In the genomic region with DNA sequence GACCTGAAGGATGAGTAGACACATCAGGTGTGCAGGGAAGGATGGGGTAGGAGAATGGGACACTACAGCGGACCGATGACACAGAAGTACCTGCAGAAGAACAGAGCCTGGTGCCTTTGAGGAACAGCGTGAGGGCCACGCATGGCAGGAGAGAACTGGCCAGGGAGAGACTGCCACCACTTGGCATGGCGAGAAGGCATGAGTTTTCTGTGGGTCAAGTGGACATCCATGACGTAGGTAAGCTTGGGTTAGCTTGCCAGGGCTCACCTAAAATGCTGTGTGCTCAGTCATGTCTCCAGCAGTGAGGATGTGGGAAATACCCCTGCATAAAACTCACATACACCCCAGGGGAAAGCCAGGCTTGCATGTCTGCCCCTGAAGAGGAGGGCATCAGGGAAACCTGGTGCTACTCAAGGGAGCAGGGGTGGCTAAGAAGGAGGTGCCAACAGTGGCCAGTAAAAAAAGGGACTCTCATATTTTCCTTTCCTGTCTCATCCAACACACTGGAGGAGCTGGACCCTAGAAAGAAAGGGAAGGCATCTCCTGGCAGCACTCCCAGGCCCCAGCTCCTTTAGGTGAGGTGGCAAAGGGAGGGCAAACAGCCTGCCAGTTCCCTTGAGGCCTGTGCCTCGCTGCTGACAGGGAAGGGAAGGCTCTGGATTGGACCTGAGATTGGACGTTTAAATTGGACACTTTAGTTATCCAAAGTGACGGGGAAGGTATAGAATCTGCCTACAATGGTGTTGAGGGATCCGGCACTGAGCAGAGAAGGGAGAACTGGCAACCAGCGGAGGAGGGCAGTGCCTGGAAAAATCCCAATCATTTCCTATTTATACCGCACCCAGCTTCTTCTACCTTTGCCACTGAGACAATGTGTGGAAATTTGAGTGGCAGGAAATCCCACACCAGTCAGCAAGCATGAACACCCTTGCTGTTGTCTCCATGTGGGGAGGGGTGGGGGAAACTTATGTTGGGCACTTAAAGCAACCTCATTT, we compare ENCODE assay signal across 17 cellular contexts.
DNase-seq lines count a peak whose midpoint lies in the region; ATAC-seq and TF ChIP-seq lines count a peak whose summit lies in the region.
"Had no signal": no experiment of that assay in that cellular context is flagged by ENCODE, and none has a peak within 500 bp of the region (broad histone marks: within the 10 kb centered on the region; RNA-seq: fewer than 3 reads in every experiment).

No MANE protein-coding gene starts in this region.

- H3K4me1 Mint-ChIP-seq in endodermal cell: no peaks in the 10 kb centered on the region
- H3K4me1 Mint-ChIP-seq in T-cell: no peaks in the 10 kb centered on the region
- H3K4me1 Mint-ChIP-seq in HFFc6 (ENCODE audit: low read depth): peaks cover 30% of the 10 kb centered on the region

- H3K18ac ChIP-seq in neuronal stem cell (ENCODE audit: low read length): no peak overlapping the region

- intact Hi-C loops in heart right ventricle (cut with DNase I): loop anchor here in 5 of 10 donors (5.0 to 10.0 kb wide), 4 partner anchors 253 to 593 kb away; a partner anchor contains a TSS
- intact Hi-C loops in right cardiac atrium (cut with DNase I): loop anchor here in 1 of 4 donors (5.0 kb wide), 1 partner anchor 256 kb away; a partner anchor contains a TSS

- H2BK5ac ChIP-seq in neuronal stem cell (ENCODE audit: low read length): no peak overlapping the region

- no peak overlapping the region for H3K4me2 ChIP-seq in neuronal stem cell (ENCODE audit: insufficient read depth, low read length, poor library complexity, severe bottlenecking)
- H3K4me2 ChIP-seq: A549; BLaER1 treated with 17β-estradiol and CSF1 and Interleukin-3, amounts not matched to agents 10 nM and 100 nM had no signal

- ATAC-seq in heart right ventricle (peak in 7 of 8 donors; percentile 17 to 75 (median 62)), right cardiac atrium (no peak), T-cell (replicated peaks in 1 of 4) (no peak)
- ATAC-seq: A549 had no signal

- H3K4me3 Mint-ChIP-seq in endodermal cell (no peak overlapping the region), T-cell (no peak overlapping the region), HFFc6 (no peak overlapping the region)

- peaks cover 5% of the 10 kb centered on the region for H3K79me1 ChIP-seq in neuronal stem cell (ENCODE audit: low read depth, low read length)

- H2AK5ac ChIP-seq in neuronal stem cell (ENCODE audit: low read depth, low read length): no peak overlapping the region

- H3K36me3 Mint-ChIP-seq in endodermal cell (ENCODE audit: low read depth) (no peaks in the 10 kb centered on the region), T-cell (no peaks in the 10 kb centered on the region), HFFc6 (ENCODE audit: low read depth) (0 out of 2 replicates have a peak, but pooled peaks cover 4% of the 10 kb centered on the region)

- no peak overlapping the region for H2BK12ac ChIP-seq in neuronal stem cell (ENCODE audit: low read length)

- H2BK120ac ChIP-seq in neuronal stem cell (ENCODE audit: low read depth, low read length): no peak overlapping the region

- H3K4me1 ChIP-seq in heart right ventricle (peaks cover 0 to 33% (median 4%) of the 10 kb centered on the region in 9 donors), right cardiac atrium (ENCODE audit: control insufficient read depth, insufficient read depth, low read length) (no peaks in the 10 kb centered on the region), endodermal cell (ENCODE audit: control insufficient read depth, insufficient read depth, low read length) (no peaks in the 10 kb centered on the region), neuronal stem cell (ENCODE audit: control insufficient read depth in 2 of 2, insufficient read depth in 1 of 2, low read depth in 1 of 2, low read length in 2 of 2) (peaks cover 0 to 24% of the 10 kb centered on the region in 2 donors)
- H3K4me1 ChIP-seq: A549 had no signal

- H3K27me3 Mint-ChIP-seq in endodermal cell (ENCODE audit: insufficient read depth): peaks cover 5% of the 10 kb centered on the region
- peaks cover 5 to 21% of the 10 kb centered on the region in 2 donors for H3K27me3 Mint-ChIP-seq in T-cell
- H3K27me3 Mint-ChIP-seq in HFFc6 (ENCODE audit: insufficient read depth): no peaks in the 10 kb centered on the region

- POLR2A ChIA-PET in T-cell (lab: Charles Lee): no interaction called here

- H2AFZ ChIP-seq in neuronal stem cell (ENCODE audit: low read length): no peak overlapping the region

- no peaks in the 10 kb centered on the region for H3K9me3 Mint-ChIP-seq in endodermal cell
- H3K9me3 Mint-ChIP-seq in T-cell: no peaks in the 10 kb centered on the region
- H3K9me3 Mint-ChIP-seq in HFFc6: no peaks in the 10 kb centered on the region

- H3K27ac ChIP-seq in heart right ventricle: no peak overlapping the region
- no peak overlapping the region for H3K27ac ChIP-seq in right cardiac atrium (ENCODE audit: low read length)
- peak overlapping the region; percentile 28 for H3K27ac ChIP-seq in endodermal cell (ENCODE audit: low read depth, low read length)
- no peak overlapping the region for H3K27ac ChIP-seq in neuronal stem cell (replicated peaks; ENCODE audit: low read length)
- H3K27ac ChIP-seq: A549; BLaER1 treated with 17β-estradiol and CSF1 and Interleukin-3, amounts not matched to agents 10 nM and 100 nM had no signal

- H3K9me3 ChIP-seq in heart right ventricle (no peaks in the 10 kb centered on the region), right cardiac atrium (ENCODE audit: control insufficient read depth, low read length) (no peaks in the 10 kb centered on the region), endodermal cell (ENCODE audit: control insufficient read depth, low read length) (no peaks in the 10 kb centered on the region), neuronal stem cell (replicated peaks in 1 of 2; ENCODE audit: control insufficient read depth in 2 of 2, insufficient read depth in 1 of 2, low read depth in 1 of 2, low read length in 2 of 2) (no peaks in the 10 kb centered on the region)
- H3K9me3 ChIP-seq: A549; BLaER1 treated with 17β-estradiol and CSF1 and Interleukin-3, amounts not matched to agents 10 nM and 100 nM had no signal

- no peak overlapping the region for H3K4ac ChIP-seq in neuronal stem cell (ENCODE audit: low read length)

- CTCF ChIA-PET in T-cell (lab: Charles Lee): no interaction called here

- H4K91ac ChIP-seq in neuronal stem cell (ENCODE audit: low read depth, low read length, poor library complexity): no peak overlapping the region

- H3K27me3 ChIP-seq in heart right ventricle (no peaks in the 10 kb centered on the region), right cardiac atrium (ENCODE audit: control insufficient read depth, insufficient read depth) (no peaks in the 10 kb centered on the region), endodermal cell (ENCODE audit: control insufficient read depth, insufficient read depth, low read length, poor library complexity, severe bottlenecking) (no peaks in the 10 kb centered on the region), neuronal stem cell (ENCODE audit: control insufficient read depth in 3 of 3, insufficient read depth in 3 of 3, low read depth in 1 of 3, low read length in 3 of 3) (no peaks in the 10 kb centered on the region)
- H3K27me3 ChIP-seq: BLaER1 treated with 17β-estradiol and CSF1 and Interleukin-3, amounts not matched to agents 10 nM and 100 nM had no signal

- WGBS in heart right ventricle, 2 donors: 73 to 74% methylated on average over 12 of the region's 12 CpGs
- 85% methylated on average over 12 of the region's 12 CpGs for WGBS in right cardiac atrium
- 90% methylated on average over 6 to 12 of the region's 12 CpGs for WGBS in endodermal cell (ENCODE audit: insufficient coverage in 1 of 2, insufficient read length in 1 of 2), 2 experiments
- no CpG with 5 or more reads among the region's 12 CpGs for WGBS in neuronal stem cell (ENCODE audit: extremely low coverage in 2 of 2, insufficient read length in 2 of 2, insufficient replicate concordance in 1 of 2), 2 donors

- TF ChIP-seq CTCF in heart right ventricle (IDR thresholded peaks at IDR 0.05): no peak
- TF ChIP-seq CTCF in endodermal cell (conservative IDR thresholded peaks at IDR 0.05): no peak
- TF ChIP-seq CTCF in HFFc6 (IDR thresholded peaks at IDR 0.05): no peak

- H3K14ac ChIP-seq in neuronal stem cell (ENCODE audit: low read length): peak overlapping the region; percentile 28

- DNase-seq in heart right ventricle (no peak), right cardiac atrium (no peak), endodermal cell (no peak), neuronal stem cell (ENCODE audit: low spot score) (no peak), T-cell (no peak), HFFc6 (no peak), NAMALWA (ENCODE audit: low spot score) (no peak)
- DNase-seq: DMS 273 treated with DMSO at 0.1 percent for 48 hours, GOT3, MV-4-11, NCI-H1417 treated with DMSO at 0.1 percent for 48 hours, NCI-H1930, NCI-H510A, NCI-H774, SHP77 had no signal

- H3K27ac Mint-ChIP-seq in endodermal cell (no peak overlapping the region), T-cell (no peak overlapping the region), HFFc6 (no peak overlapping the region)

- no peak overlapping the region for H2BK15ac ChIP-seq in neuronal stem cell (ENCODE audit: low read length)

- no peak overlapping the region for H4K8ac ChIP-seq in neuronal stem cell (ENCODE audit: low read depth, low read length)

- no peak overlapping the region for H3K23ac ChIP-seq in neuronal stem cell (ENCODE audit: low read depth, low read length, poor library complexity)

- H3K9ac ChIP-seq in endodermal cell (ENCODE audit: extremely low read depth, low read length, poor library complexity, severe bottlenecking) (no peak overlapping the region), neuronal stem cell (ENCODE audit: low read depth, low read length, poor library complexity) (no peak overlapping the region)
- H3K9ac ChIP-seq: BLaER1 treated with 17β-estradiol and CSF1 and Interleukin-3, amounts not matched to agents 10 nM and 100 nM had no signal

- no peak overlapping the region for H3K4me3 ChIP-seq in heart right ventricle
- H3K4me3 ChIP-seq in right cardiac atrium (ENCODE audit: low read length): no peak overlapping the region
- H3K4me3 ChIP-seq in endodermal cell (ENCODE audit: low read length): no peak overlapping the region
- H3K4me3 ChIP-seq in neuronal stem cell (ENCODE audit: low read length in 2 of 2): no peak overlapping the region
- H3K4me3 ChIP-seq: A549; BLaER1 treated with 17β-estradiol and CSF1 and Interleukin-3, amounts not matched to agents 10 nM and 100 nM had no signal

- H3K36me3 ChIP-seq in heart right ventricle: peaks cover 0 to 12% (median 0%) of the 10 kb centered on the region in 9 donors
- H3K36me3 ChIP-seq in endodermal cell (ENCODE audit: control insufficient read depth, insufficient read depth, low read length): peaks cover 5% of the 10 kb centered on the region
- H3K36me3 ChIP-seq in neuronal stem cell (replicated peaks in 1 of 2; ENCODE audit: control insufficient read depth in 2 of 2, insufficient read depth in 2 of 2, low read length in 2 of 2): peaks cover 23 to 99% of the 10 kb centered on the region in 2 donors

Comparison
In these comparisons a context has a peak if more than half of its experiments do, and no peak if none do; other contexts are left out.
1. ATAC-seq: peak in heart right ventricle (7 of 8); none in right cardiac atrium (0 of 2) and T-cell (0 of 4).